21 cellular contexts compared by ENCODE assay signal in the genomic region with DNA sequence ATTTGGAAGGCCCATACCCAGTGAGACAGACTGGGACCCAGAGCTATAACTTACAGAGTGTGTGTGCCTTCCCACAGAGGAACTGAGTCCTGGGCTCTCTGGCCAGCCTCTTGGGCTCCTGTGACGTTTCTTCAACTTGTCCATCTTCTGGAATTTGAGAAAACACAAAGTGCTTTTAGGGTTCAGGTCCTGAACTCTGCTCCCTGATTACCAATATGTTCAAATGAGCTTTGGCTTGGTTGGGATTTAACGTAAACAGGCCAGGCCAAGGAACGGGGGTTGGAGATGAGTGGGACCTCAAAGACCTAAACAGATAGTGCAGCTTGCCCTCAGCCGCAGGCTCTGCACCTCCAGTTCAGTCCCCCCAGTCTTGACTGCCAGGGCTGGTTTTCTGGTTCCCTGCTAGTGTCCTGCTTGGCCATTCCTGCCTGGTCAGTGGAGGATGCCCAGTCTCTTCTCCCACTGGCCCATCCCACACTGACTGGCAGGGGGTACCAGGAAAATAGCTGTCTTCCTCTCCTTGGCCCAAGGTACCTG. TPM values are rescaled to one million over a fixed set of nuclear protein-coding genes. Genes with fewer than 3 reads are reported as not detected.
"Had no signal": no experiment of that assay in that cellular context is flagged by ENCODE, and none has a peak within 500 bp of the region (broad histone marks: within the 10 kb centered on the region; RNA-seq: fewer than 3 reads in every experiment).

No MANE protein-coding gene starts in this region.

- H3K27ac ChIP-seq: breast epithelium, parathyroid adenoma, right atrium auricular region, spleen, thoracic aorta, uterus had no signal

- H3K4me1 ChIP-seq: breast epithelium, parathyroid adenoma, uterus had no signal

- H3K4me1 Mint-ChIP-seq: activated CD4-positive, alpha-beta T cell treated with anti-CD3 and anti-CD28 coated beads, Interleukin-2, amount 10 ng/mL, durations not matched to agents 7 days and 5 days; activated naive CD4-positive, alpha-beta T cell treated with anti-CD3 and anti-CD28 coated beads, Interleukin-2, amount 50 U/mL, for 24 hours; activated T-helper 17 cell treated with anti-CD3 and anti-CD28 coated beads, Interleukin-2, amount 50 U/mL, for 72 hours; naive B cell had no signal

- H3K36me3 Mint-ChIP-seq: activated naive CD4-positive, alpha-beta T cell treated with anti-CD3 and anti-CD28 coated beads, Interleukin-2, amount 50 U/mL, for 24 hours; mesothelial cell of epicardium; naive B cell; type B pancreatic cell; WTC11 had no signal

- H3K9ac ChIP-seq: parathyroid adenoma had no signal

- H2AFZ ChIP-seq: parathyroid adenoma had no signal

- H3K36me3 ChIP-seq: breast epithelium, right atrium auricular region, spleen, thoracic aorta, uterus had no signal

- H3K27me3 Mint-ChIP-seq: activated CD4-positive, alpha-beta memory T cell treated with anti-CD3 and anti-CD28 coated beads, Interleukin-2, amount 10 ng/mL, durations not matched to agents 7 days and 5 days; type B pancreatic cell had no signal

- H3K4me3 Mint-ChIP-seq: activated CD4-positive, alpha-beta memory T cell treated with anti-CD3 and anti-CD28 coated beads, Interleukin-2, amount 10 ng/mL, durations not matched to agents 7 days and 5 days; activated CD4-positive, alpha-beta T cell treated with anti-CD3 and anti-CD28 coated beads, Interleukin-2, amount 10 ng/mL, durations not matched to agents 7 days and 5 days; activated naive CD4-positive, alpha-beta T cell treated with anti-CD3 and anti-CD28 coated beads, Interleukin-2, amount 50 U/mL, for 24 hours; activated T-cell treated with anti-CD3 and anti-CD28 coated beads, Interleukin-2, amount 50 U/mL, for 4 hours; activated T-helper 17 cell treated with anti-CD3 and anti-CD28 coated beads, Interleukin-2, amount 50 U/mL, for 72 hours; mesothelial cell of epicardium; naive B cell; neural crest cell; type B pancreatic cell; WTC11 had no signal

- DNase-seq: activated CD4-positive, alpha-beta memory T cell treated with anti-CD3 and anti-CD28 coated beads, Interleukin-2, amount 10 ng/mL, durations not matched to agents 7 days and 5 days; activated CD4-positive, alpha-beta T cell treated with anti-CD3 and anti-CD28 coated beads for 1 hour; activated CD4-positive, alpha-beta T cell treated with anti-CD3 and anti-CD28 coated beads, Interleukin-2, amount 10 ng/mL, durations not matched to agents 7 days and 5 days; activated CD8-positive, alpha-beta memory T cell treated with anti-CD3 and anti-CD28 coated beads, Interleukin-2, amount 50 U/mL, for 48 hours; activated T-cell treated with anti-CD3 and anti-CD28 coated beads, Interleukin-2, amount 50 U/mL, for 4 hours; central memory CD4-positive, alpha-beta T cell; foreskin melanocyte; naive B cell; spleen; stimulated activated naive CD4-positive, alpha-beta T cell had no signal

- H3K9me3 ChIP-seq: breast epithelium, right atrium auricular region, spleen, thoracic aorta, uterus had no signal

- H3K9me3 Mint-ChIP-seq: activated CD4-positive, alpha-beta memory T cell treated with anti-CD3 and anti-CD28 coated beads, Interleukin-2, amount 10 ng/mL, durations not matched to agents 7 days and 5 days; activated CD4-positive, alpha-beta T cell treated with anti-CD3 and anti-CD28 coated beads, Interleukin-2, amount 10 ng/mL, durations not matched to agents 7 days and 5 days; activated naive CD4-positive, alpha-beta T cell treated with anti-CD3 and anti-CD28 coated beads, Interleukin-2, amount 50 U/mL, for 24 hours; activated T-cell treated with anti-CD3 and anti-CD28 coated beads, Interleukin-2, amount 50 U/mL, for 4 hours; activated T-helper 17 cell treated with anti-CD3 and anti-CD28 coated beads, Interleukin-2, amount 50 U/mL, for 72 hours; mesothelial cell of epicardium; naive B cell; neural crest cell; type B pancreatic cell; WTC11 had no signal

- H3K79me2 ChIP-seq: parathyroid adenoma had no signal

- H3K4me3 ChIP-seq: breast epithelium, right atrium auricular region, spleen, thoracic aorta, uterus had no signal

- ATAC-seq: activated T-cell treated with anti-CD3 and anti-CD28 coated beads, Interleukin-2, amount 50 U/mL, for 4 hours; activated T-helper 17 cell treated with anti-CD3 and anti-CD28 coated beads, Interleukin-2, amount 50 U/mL, for 72 hours; WTC11 had no signal

- H3K27me3 ChIP-seq: breast epithelium, right atrium auricular region, uterus had no signal

- H3K27ac Mint-ChIP-seq: activated CD4-positive, alpha-beta memory T cell treated with anti-CD3 and anti-CD28 coated beads, Interleukin-2, amount 10 ng/mL, durations not matched to agents 7 days and 5 days; activated CD4-positive, alpha-beta T cell treated with anti-CD3 and anti-CD28 coated beads, Interleukin-2, amount 10 ng/mL, durations not matched to agents 7 days and 5 days; activated naive CD4-positive, alpha-beta T cell treated with anti-CD3 and anti-CD28 coated beads, Interleukin-2, amount 50 U/mL, for 24 hours; activated T-helper 17 cell treated with anti-CD3 and anti-CD28 coated beads, Interleukin-2, amount 50 U/mL, for 72 hours; mesothelial cell of epicardium; naive B cell; type B pancreatic cell; WTC11 had no signal

RNA-seq across cellular contexts. Expression of gene TMEM17, which starts 44.9 kb away (rescaled TPM):
- total RNA-seq: activated CD4-positive, alpha-beta T cell treated with anti-CD3 and anti-CD28 coated beads, Interleukin-2, amount 10 ng/mL, durations not matched to agents 7 days and 5 days had no signal
